ENCODE assay signal across 8 cellular contexts in genomic region chr19:14006766-14007562, GRCh38. TPM values are rescaled to one million over a fixed set of nuclear protein-coding genes. Genes with fewer than 3 reads are reported as not detected.
DNase-seq lines count a peak whose midpoint lies in the region; ATAC-seq and TF ChIP-seq lines count a peak whose summit lies in the region.

No MANE protein-coding gene starts in this region.

- H3K4me3 ChIP-seq in GM08714 (ENCODE audit: low read length) (peak overlapping the region; percentile 62; the same call in 1 of the 2 replicates), psoas muscle (peak overlapping the region; percentile 91)

- no peaks in the 10 kb centered on the region for H3K27me3 Mint-ChIP-seq in activated CD4-positive, alpha-beta memory T cell treated with anti-CD3 and anti-CD28 coated beads for 36 hours
- peaks cover 12% of the 10 kb centered on the region for H3K27me3 Mint-ChIP-seq in glutamatergic neuron (ENCODE audit: unreplicated experiment)

- no peak for TF ChIP-seq CTCF in glutamatergic neuron (IDR thresholded peaks at IDR 0.05; ENCODE audit: partially characterized antibody, unreplicated experiment)
- no peak for TF ChIP-seq CTCF in psoas muscle (IDR thresholded peaks at IDR 0.05)

- WGBS in psoas muscle, 3 donors = 4 to 8% (median 6%) methylated on average over 50 to 56 of the region's 56 CpGs

- peaks cover 33% of the 10 kb centered on the region for H3K4me1 Mint-ChIP-seq in activated CD4-positive, alpha-beta memory T cell treated with anti-CD3 and anti-CD28 coated beads for 36 hours (ENCODE audit: low read depth)
- no peaks in the 10 kb centered on the region for H3K4me1 Mint-ChIP-seq in glutamatergic neuron (ENCODE audit: low read depth, unreplicated experiment)

- H3K27ac ChIP-seq in psoas muscle = peak overlapping the region; percentile 98

- no peaks in the 10 kb centered on the region for H3K27me3 ChIP-seq in psoas muscle (ENCODE audit: insufficient read depth in 3 of 3, low read length in 2 of 3)

- H3K4me3 Mint-ChIP-seq in activated CD4-positive, alpha-beta memory T cell treated with anti-CD3 and anti-CD28 coated beads for 36 hours = peak overlapping the region; percentile 89
- peak overlapping the region; percentile 93 for H3K4me3 Mint-ChIP-seq in glutamatergic neuron (ENCODE audit: unreplicated experiment)

- no peaks in the 10 kb centered on the region for H3K36me3 Mint-ChIP-seq in activated CD4-positive, alpha-beta memory T cell treated with anti-CD3 and anti-CD28 coated beads for 36 hours
- no peaks in the 10 kb centered on the region for H3K36me3 Mint-ChIP-seq in glutamatergic neuron (ENCODE audit: unreplicated experiment)

- CTCF ChIA-PET in activated CD4-positive, alpha-beta memory T cell treated with anti-CD3 and anti-CD28 coated beads for 36 hours (lab: Charles Lee) = interaction anchor here (0.7 to 2.6 kb wide), 4 partner anchors 20 to 65 kb away, joined by 3 to 13 read pairs (median 3); partner anchors contain the start of genes IL27RA and MISP3

- POLR2A ChIA-PET in activated CD4-positive, alpha-beta memory T cell treated with anti-CD3 and anti-CD28 coated beads for 36 hours (lab: Charles Lee) = interaction anchor here (0.8 to 1.8 kb wide), 10 partner anchors 13 to 111 kb away, joined by 3 to 12 read pairs (median 4); partner anchors contain the start of genes DCAF15, IL27RA and PRKACA

- DNase-seq in activated CD4-positive, alpha-beta memory T cell treated with anti-CD3 and anti-CD28 coated beads for 36 hours = no peak
- peak; percentile 93 for DNase-seq in glutamatergic neuron
- peak; percentile 90 to 95 for DNase-seq in psoas muscle
- DNase-seq in DMS79 (lab: John Stamatoyannopoulos, UW) = no peak
- no peak for DNase-seq in midbrain (lab: John Stamatoyannopoulos, UW)

- H3K9me3 ChIP-seq in psoas muscle = no peaks in the 10 kb centered on the region

- H3K9me3 Mint-ChIP-seq in activated CD4-positive, alpha-beta memory T cell treated with anti-CD3 and anti-CD28 coated beads for 36 hours = no peaks in the 10 kb centered on the region
- H3K9me3 Mint-ChIP-seq in glutamatergic neuron (ENCODE audit: unreplicated experiment) = peaks cover 11% of the 10 kb centered on the region

- peaks cover 34% of the 10 kb centered on the region for H3K4me1 ChIP-seq in psoas muscle

- peak; percentile 33 for ATAC-seq in GM19452 (IDR thresholded peaks at IDR 0.05; ENCODE audit: unreplicated experiment)
- ATAC-seq in HG03469 (IDR thresholded peaks at IDR 0.05; ENCODE audit: unreplicated experiment) = peak; percentile 29
- peak; percentile 55 to 67 (median 57) for ATAC-seq in psoas muscle

- H3K27ac Mint-ChIP-seq in activated CD4-positive, alpha-beta memory T cell treated with anti-CD3 and anti-CD28 coated beads for 36 hours = peak overlapping the region; percentile 97
- peak overlapping the region; percentile 99 for H3K27ac Mint-ChIP-seq in glutamatergic neuron (ENCODE audit: unreplicated experiment)

- intact Hi-C loops in activated CD4-positive, alpha-beta memory T cell treated with anti-CD3 and anti-CD28 coated beads for 36 hours (cut with micrococcal nuclease) = loop anchor here (1.0 to 10.0 kb wide), 5 partner anchors 21 to 358 kb away; partner anchors contain the start of genes BRME1, CC2D1A and DCAF15
- intact Hi-C loops in psoas muscle (cut with DNase I) = loop anchor here in 1 of 2 donors (5.0 kb wide), 1 partner anchor 65 kb away; the partner anchor contains the start of gene MISP3

- H3K36me3 ChIP-seq in psoas muscle (ENCODE audit: insufficient read depth in 1 of 2, low read depth in 1 of 2) = no peaks in the 10 kb centered on the region

RNA-seq across cellular contexts. Expression of gene RFX1, which starts 0.8 kb away (rescaled TPM):
- total RNA-seq in activated CD4-positive, alpha-beta memory T cell treated with anti-CD3 and anti-CD28 coated beads for 36 hours = 10 to 100 TPM; 14.4 to 15.2 TPM
- total RNA-seq in glutamatergic neuron (ENCODE audit: unreplicated experiment) (9.4 TPM), psoas muscle (10 to 100 TPM in 1 of 4 donors, 1 to 10 TPM in 3; 5.9 to 10.1 (median 7.8) TPM)
- 1 to 10 TPM; 2.9 to 6.4 (median 5.1) TPM for polyA plus RNA-seq in psoas muscle

RNA-seq across cellular contexts. Expression of gene RLN3, which starts 21.0 kb away (rescaled TPM):
- total RNA-seq in activated CD4-positive, alpha-beta memory T cell treated with anti-CD3 and anti-CD28 coated beads for 36 hours = not detected
- not detected for total RNA-seq in glutamatergic neuron (ENCODE audit: unreplicated experiment)
- not detected for total RNA-seq in psoas muscle
- polyA plus RNA-seq in psoas muscle = not detected

RNA-seq across cellular contexts. Expression of gene IL27RA, which starts 24.6 kb away (rescaled TPM):
- total RNA-seq in activated CD4-positive, alpha-beta memory T cell treated with anti-CD3 and anti-CD28 coated beads for 36 hours = 10 to 100 TPM; 61.9 to 62.0 TPM
- not detected for total RNA-seq in glutamatergic neuron (ENCODE audit: unreplicated experiment)
- total RNA-seq in psoas muscle = 1 to 10 TPM; 2.3 to 3.7 (median 2.9) TPM
- polyA plus RNA-seq in psoas muscle = 1 to 10 TPM; 1.5 to 3.2 (median 2.5) TPM

RNA-seq across cellular contexts. Expression of gene DCAF15, which starts 54.7 kb away (rescaled TPM):
- total RNA-seq in activated CD4-positive, alpha-beta memory T cell treated with anti-CD3 and anti-CD28 coated beads for 36 hours = 10 to 100 TPM; 67.0 to 72.0 TPM
- total RNA-seq in glutamatergic neuron (ENCODE audit: unreplicated experiment) (84.4 TPM), psoas muscle (10 to 100 TPM in 3 of 4 donors, 1 to 10 TPM in 1; 9.2 to 25.3 (median 16.0) TPM)
- 10 to 100 TPM; 13.8 to 24.5 (median 16.6) TPM for polyA plus RNA-seq in psoas muscle

RNA-seq across cellular contexts. Expression of gene PALM3, which starts 54.9 kb away (rescaled TPM):
- not detected for total RNA-seq in activated CD4-positive, alpha-beta memory T cell treated with anti-CD3 and anti-CD28 coated beads for 36 hours
- 6.7 TPM for total RNA-seq in glutamatergic neuron (ENCODE audit: unreplicated experiment)
- total RNA-seq in psoas muscle = not detected
- under 1 TPM in 2 of 3 donors, not detected in 1; 0.04 to 0.05 TPM for polyA plus RNA-seq in psoas muscle

Comparison
In these comparisons a context has a peak if more than half of its experiments do, and no peak if none do; other contexts are left out.
1. DNase-seq: peak in glutamatergic neuron (single experiment) and psoas muscle (2 of 2); none in activated CD4-positive, alpha-beta memory T cell treated with anti-CD3 and anti-CD28 coated beads for 36 hours (single experiment), DMS79 (single experiment) and midbrain (single experiment).
2. RNA of gene IL27RA, which starts 24.6 kb away (total RNA-seq): 61.9 to 62.0 TPM in activated CD4-positive, alpha-beta memory T cell treated with anti-CD3 and anti-CD28 coated beads for 36 hours; 2.3 to 3.7 TPM in psoas muscle and not detected in glutamatergic neuron (single experiment); every median in the first group is over 10 times any median in the second.
3. Peak in every context shown above with its lines, with median percentiles within 50 percentile points of each other: ATAC-seq.